ENCODE assay signal across 25 cellular contexts in the genomic region with DNA sequence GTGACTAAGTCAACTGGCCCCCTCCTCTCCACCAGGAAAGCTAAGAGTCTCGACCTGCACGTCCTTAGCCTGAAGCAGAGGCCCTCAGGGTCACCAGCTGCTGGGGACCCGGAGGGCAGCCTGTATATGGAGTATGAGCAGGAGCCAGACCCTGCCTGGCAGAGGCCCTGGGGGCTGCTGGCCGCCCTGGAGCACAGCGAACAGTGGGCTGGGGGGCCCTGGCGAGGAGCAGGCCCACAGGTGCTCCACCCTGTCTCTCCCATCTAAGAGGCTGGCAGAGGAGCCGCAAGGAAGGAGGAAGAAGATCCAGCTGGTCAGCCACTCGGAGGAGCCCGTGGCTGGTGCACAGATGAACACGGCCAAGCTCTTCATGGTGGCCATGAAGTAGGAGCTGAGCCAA.
"Had no signal": no experiment of that assay in that cellular context is flagged by ENCODE, and none has a peak within 500 bp of the region (broad histone marks: within the 10 kb centered on the region; RNA-seq: fewer than 3 reads in every experiment).

No MANE protein-coding gene starts in this region.

- H3K36me3 ChIP-seq: ovary, right lobe of liver, thyroid gland, uterus had no signal

- H2AFZ ChIP-seq: parathyroid adenoma had no signal

- DNase-seq: naive B cell; naive thymus-derived CD8-positive, alpha-beta T cell; nephron progenitor cell; occipital lobe; ovary; psoas muscle; right lobe of liver; spleen; stimulated activated CD4-positive, alpha-beta T cell treated with anti-CD3 and anti-CD28 coated beads, Interleukin-12 subunit alpha, Interleukin-12 subunit beta, amount 100 ng/mL, for 4 hours; stimulated activated CD4-positive, alpha-beta T cell treated with anti-CD3 and anti-CD28 coated beads, Interleukin-1b, Interleukin-23, amount 100 ng/mL, for 48 hours; stimulated activated CD4-positive, alpha-beta T cell treated with anti-CD3 and anti-CD28 coated beads, Interleukin-4, amount 100 ng/mL, for 1 hour; stimulated activated CD4-positive, alpha-beta T cell treated with anti-CD3 and anti-CD28 coated beads, Interleukin-4, amount 100 ng/mL, for 4 hours; stimulated activated CD8-positive, alpha-beta memory T cell treated with anti-CD3 and anti-CD28 coated beads, Interleukin-4, amount 100 ng/mL, for 48 hours; stimulated activated naive CD4-positive, alpha-beta T cell treated with Interleukin-2 at 50 U/mL for 16 hours; stomach; thyroid gland; trophoblast cell; uterus had no signal

- H3K27me3 ChIP-seq: ovary, right lobe of liver, spleen, stomach, thyroid gland, tibial nerve, upper lobe of left lung, uterus had no signal

- H3K4me3 ChIP-seq: ovary, psoas muscle, right lobe of liver, skin epidermis, smooth muscle cell, spleen, stomach, thoracic aorta, thyroid gland, tibial nerve, upper lobe of left lung, uterus had no signal

- H3K9ac ChIP-seq: parathyroid adenoma had no signal

- H3K4me1 ChIP-seq: parathyroid adenoma, psoas muscle, right lobe of liver, spleen, stomach, thyroid gland, tibial nerve, upper lobe of left lung, uterus had no signal

- ATAC-seq: naive thymus-derived CD8-positive, alpha-beta T cell; psoas muscle; stimulated activated memory B cell treated with anti-CD40 and anti-IgM and Interleukin-4, amounts not matched to agents 10 μg/mL and 1 μg/mL and 100 μg/mL, for 72 hours had no signal

- H3K4me2 ChIP-seq: smooth muscle cell had no signal

- H3K27ac ChIP-seq: ovary, parathyroid adenoma, psoas muscle, right lobe of liver, skin epidermis, spleen, stomach, thoracic aorta, thyroid gland, tibial nerve, upper lobe of left lung, uterus had no signal

- H3K9me3 ChIP-seq: ovary, psoas muscle, right lobe of liver, thyroid gland, upper lobe of left lung had no signal
